In the genomic region with DNA sequence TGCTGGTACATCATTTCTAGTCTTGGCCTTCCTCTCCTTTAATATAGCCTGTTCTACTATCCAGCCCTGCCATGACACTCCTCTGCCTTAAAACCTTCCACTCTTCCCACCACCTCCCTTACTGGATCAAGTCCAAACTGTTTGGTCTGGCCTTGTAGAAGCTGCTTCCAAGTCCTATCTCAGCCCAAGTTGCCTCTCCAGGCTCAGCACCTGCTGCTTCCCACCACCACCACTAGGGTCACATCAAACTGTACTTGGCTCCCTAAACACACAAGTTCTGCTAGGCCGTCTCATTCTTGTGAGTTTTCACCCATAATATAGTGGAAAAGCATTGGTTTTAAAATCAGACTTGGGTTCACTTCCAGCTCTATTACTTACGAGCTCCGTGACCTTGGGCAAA, we compare ENCODE assay signal across 1 cellular context.
TF ChIP-seq lines count a peak whose summit lies in the region.

No MANE protein-coding gene starts in this region.

TF ChIP-seq in endothelial cell of umbilical vein, 7 proteins besides CTCF, POLR2A, EP300 and RAD21:
- TF ChIP-seq, protein P1, sequence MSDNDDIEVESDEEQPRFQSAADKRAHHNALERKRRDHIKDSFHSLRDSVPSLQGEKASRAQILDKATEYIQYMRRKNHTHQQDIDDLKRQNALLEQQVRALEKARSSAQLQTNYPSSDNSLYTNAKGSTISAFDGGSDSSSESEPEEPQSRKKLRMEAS (IDR thresholded peaks at IDR 0.05; ENCODE audit: insufficient read depth, insufficient read length) = no peak
- TF ChIP-seq GATA2 (IDR thresholded peaks at IDR 0.05; ENCODE audit: insufficient read depth, insufficient read length, low read depth, low read length) = no peak
- no peak for TF ChIP-seq POLR2AphosphoS5 (IDR thresholded peaks at IDR 0.05; ENCODE audit: insufficient read depth, low read depth, low read length)
- TF ChIP-seq JUN (IDR thresholded peaks at IDR 0.05; ENCODE audit: borderline replicate concordance, insufficient read depth, insufficient read length, low read depth) = no peak
- no peak for TF ChIP-seq EZH2 (IDR thresholded peaks at IDR 0.05; ENCODE audit: borderline replicate concordance, low read depth, low read length, severe bottlenecking)
- no peak for TF ChIP-seq MYC (IDR thresholded peaks at IDR 0.05; ENCODE audit: low read depth, low read length)
- TF ChIP-seq FOS (IDR thresholded peaks at IDR 0.05; ENCODE audit: borderline replicate concordance, insufficient read depth, low read length) = no peak
TF ChIP-seq in endothelial cell of umbilical vein: peak in this region for 0.
